Comparison of ENCODE assay signal across 21 cellular contexts in genomic region chr9:136496181-136496580, GRCh38. TPM values are rescaled to one million over a fixed set of nuclear protein-coding genes. Genes with fewer than 3 reads are reported as not detected.
DNase-seq lines count a peak whose midpoint lies in the region; ATAC-seq and TF ChIP-seq lines count a peak whose summit lies in the region.
"Had no signal": no experiment of that assay in that cellular context is flagged by ENCODE, and none has a peak within 500 bp of the region (broad histone marks: within the 10 kb centered on the region; RNA-seq: fewer than 3 reads in every experiment).

No MANE protein-coding gene starts in this region.

- peaks cover 0 to 75% of the 10 kb centered on the region in 2 donors for H3K36me3 ChIP-seq in left lung

- no peaks in the 10 kb centered on the region for H3K27me3 ChIP-seq in left lung

- H3K27me3 Mint-ChIP-seq in activated naive CD4-positive, alpha-beta T cell treated with anti-CD3 and anti-CD28 coated beads, Interleukin-2, amount 10 ng/mL, durations not matched to agents 7 days and 5 days: no peaks in the 10 kb centered on the region
- no peaks in the 10 kb centered on the region for H3K27me3 Mint-ChIP-seq in brain
- H3K27me3 Mint-ChIP-seq: IgD-negative memory B cell had no signal

- H3K4me1 ChIP-seq in left lung: no peaks in the 10 kb centered on the region

- peaks cover 2% of the 10 kb centered on the region for H3K9me3 Mint-ChIP-seq in activated naive CD4-positive, alpha-beta T cell treated with anti-CD3 and anti-CD28 coated beads, Interleukin-2, amount 10 ng/mL, durations not matched to agents 7 days and 5 days
- no peaks in the 10 kb centered on the region for H3K9me3 Mint-ChIP-seq in brain
- H3K9me3 Mint-ChIP-seq: IgD-negative memory B cell had no signal

- TF ChIP-seq CTCF in brain (conservative IDR thresholded peaks at IDR 0.05): no peak
- no peak for TF ChIP-seq CTCF in left lung (IDR thresholded peaks at IDR 0.05)

- POLR2A ChIA-PET in HEK293T (lab: Yijun Ruan, JAX): no interaction called here

- ATAC-seq in left lung (peak; percentile 7), Right ventricle myocardium inferior (no peak)
- ATAC-seq: HCT116 had no signal

- peaks cover 21% of the 10 kb centered on the region for H3K36me3 Mint-ChIP-seq in activated naive CD4-positive, alpha-beta T cell treated with anti-CD3 and anti-CD28 coated beads, Interleukin-2, amount 10 ng/mL, durations not matched to agents 7 days and 5 days
- H3K36me3 Mint-ChIP-seq in brain: peaks cover 12% of the 10 kb centered on the region
- H3K36me3 Mint-ChIP-seq: IgD-negative memory B cell had no signal

- CTCF ChIA-PET in activated naive CD4-positive, alpha-beta T cell treated with anti-CD3 and anti-CD28 coated beads, Interleukin-2, amount 10 ng/mL, durations not matched to agents 7 days and 5 days (lab: Charles Lee): interaction anchor here (1.3 kb wide), 1 partner anchor 10 kb away, joined by 4 read pairs; no protein-coding TSS in a partner anchor
- CTCF ChIA-PET in HEK293T (lab: Yijun Ruan, JAX): no interaction called here

- H3K4me3 ChIP-seq in left lung: no peak overlapping the region

- H3K27ac ChIP-seq in left lung: no peak overlapping the region

- no peak for DNase-seq in activated naive CD4-positive, alpha-beta T cell treated with anti-CD3 and anti-CD28 coated beads, Interleukin-2, amount 10 ng/mL, durations not matched to agents 7 days and 5 days
- no peak for DNase-seq in activated naive CD4-positive, alpha-beta T cell (lab: John Stamatoyannopoulos, UW)
- no peak for DNase-seq in left lung
- no peak for DNase-seq in T-helper 2 cell
- DNase-seq in HEK293T (ENCODE audit: extremely low spot score): no peak
- no peak for DNase-seq in Right ventricle myocardium inferior (ENCODE audit: missing footprints)
- DNase-seq: GOT3, Karpas-422, MV-4-11, NCI-H1105 treated with DMSO at 0.1 percent for 48 hours, NCI-H1694 treated with DMSO at 0.1 percent for 48 hours, NCI-H2081 treated with DMSO at 0.1 percent for 48 hours, NCI-H2171 treated with DMSO at 0.1 percent for 48 hours, NCI-H524 treated with DMSO at 0.1 percent for 48 hours, NCI-H82, OCI-M1, SHP77 had no signal

- peak overlapping the region; percentile 75 for H3K27ac Mint-ChIP-seq in activated naive CD4-positive, alpha-beta T cell treated with anti-CD3 and anti-CD28 coated beads, Interleukin-2, amount 10 ng/mL, durations not matched to agents 7 days and 5 days
- H3K27ac Mint-ChIP-seq in brain: peak overlapping the region in 3 of 5 experiments; percentile 44 to 86 (median 45)

- intact Hi-C loops in left lung (cut with DNase I) (no loop called here), Right ventricle myocardium inferior (cut with DNase I) (no loop called here)

- no peaks in the 10 kb centered on the region for H3K9me3 ChIP-seq in left lung

- H3K4me3 Mint-ChIP-seq in activated naive CD4-positive, alpha-beta T cell treated with anti-CD3 and anti-CD28 coated beads, Interleukin-2, amount 10 ng/mL, durations not matched to agents 7 days and 5 days: no peak overlapping the region
- no peak overlapping the region for H3K4me3 Mint-ChIP-seq in brain
- H3K4me3 Mint-ChIP-seq: CD14-positive monocyte, IgD-negative memory B cell had no signal

- H3K4me1 Mint-ChIP-seq in activated naive CD4-positive, alpha-beta T cell treated with anti-CD3 and anti-CD28 coated beads, Interleukin-2, amount 10 ng/mL, durations not matched to agents 7 days and 5 days: no peaks in the 10 kb centered on the region
- H3K4me1 Mint-ChIP-seq in brain: peaks cover 5% of the 10 kb centered on the region
- H3K4me1 Mint-ChIP-seq: CD14-positive monocyte, IgD-negative memory B cell had no signal

TF ChIP-seq in HEK293T, 16 proteins besides CTCF, POLR2A, EP300 and RAD21:
- TF ChIP-seq NFRKB (IDR thresholded peaks at IDR 0.05) (no peak), CTBP1 (IDR thresholded peaks at IDR 0.05; ENCODE audit: borderline replicate concordance) (no peak), FOXA1 (IDR thresholded peaks at IDR 0.05) (no peak), FOXM1 (IDR thresholded peaks at IDR 0.05; ENCODE audit: borderline replicate concordance) (no peak), HDGF (IDR thresholded peaks at IDR 0.05; ENCODE audit: borderline replicate concordance) (no peak), FOXK2 (IDR thresholded peaks at IDR 0.05) (no peak), L3MBTL2 (conservative IDR thresholded peaks at IDR 0.05) (no peak), ZNF384 (IDR thresholded peaks at IDR 0.05) (no peak), ARNT (IDR thresholded peaks at IDR 0.05) (no peak), ELF4 (IDR thresholded peaks at IDR 0.05) (no peak), SUZ12 (IDR thresholded peaks at IDR 0.05) (no peak), BHLHE40 (IDR thresholded peaks at IDR 0.05; ENCODE audit: borderline replicate concordance) (no peak), SP1 (IDR thresholded peaks at IDR 0.05) (no peak)
- TF ChIP-seq, protein P1, sequence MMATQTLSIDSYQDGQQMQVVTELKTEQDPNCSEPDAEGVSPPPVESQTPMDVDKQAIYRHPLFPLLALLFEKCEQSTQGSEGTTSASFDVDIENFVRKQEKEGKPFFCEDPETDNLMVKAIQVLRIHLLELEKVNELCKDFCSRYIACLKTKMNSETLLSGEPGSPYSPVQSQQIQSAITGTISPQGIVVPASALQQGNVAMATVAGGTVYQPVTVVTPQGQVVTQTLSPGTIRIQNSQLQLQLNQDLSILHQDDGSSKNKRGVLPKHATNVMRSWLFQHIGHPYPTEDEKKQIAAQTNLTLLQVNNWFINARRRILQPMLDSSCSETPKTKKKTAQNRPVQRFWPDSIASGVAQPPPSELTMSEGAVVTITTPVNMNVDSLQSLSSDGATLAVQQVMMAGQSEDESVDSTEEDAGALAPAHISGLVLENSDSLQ (IDR thresholded peaks at IDR 0.05): no peak

RNA-seq across cellular contexts. Expression of gene SEC16A, which starts 13.3 kb away (rescaled TPM):
- 80.6 TPM for polyA plus RNA-seq in brain (ENCODE audit: insufficient read depth, low read depth, low replicate concordance)
- 10 to 100 TPM; 77.8 to 79.5 TPM for total RNA-seq in left lung
- 22.3 TPM for total RNA-seq in Right ventricle myocardium inferior

RNA-seq across cellular contexts. Expression of gene NOTCH1, which starts 49.7 kb away (rescaled TPM):
- 12.3 TPM for polyA plus RNA-seq in brain (ENCODE audit: insufficient read depth, low read depth, low replicate concordance)
- total RNA-seq in left lung (100 to 1,000 TPM in 1 of 2 donors, 10 to 100 TPM in 1; 65.1 to 102 TPM), Right ventricle myocardium inferior (18.7 TPM)

RNA-seq across cellular contexts. Expression of gene INPP5E, which starts 56.5 kb away (rescaled TPM):
- 10.7 TPM for polyA plus RNA-seq in brain (ENCODE audit: insufficient read depth, low read depth, low replicate concordance)
- total RNA-seq in left lung (10 to 100 TPM; 12.0 TPM), Right ventricle myocardium inferior (10.8 TPM)
